Comparison of ENCODE assay signal across 19 cellular contexts in the genomic region with DNA sequence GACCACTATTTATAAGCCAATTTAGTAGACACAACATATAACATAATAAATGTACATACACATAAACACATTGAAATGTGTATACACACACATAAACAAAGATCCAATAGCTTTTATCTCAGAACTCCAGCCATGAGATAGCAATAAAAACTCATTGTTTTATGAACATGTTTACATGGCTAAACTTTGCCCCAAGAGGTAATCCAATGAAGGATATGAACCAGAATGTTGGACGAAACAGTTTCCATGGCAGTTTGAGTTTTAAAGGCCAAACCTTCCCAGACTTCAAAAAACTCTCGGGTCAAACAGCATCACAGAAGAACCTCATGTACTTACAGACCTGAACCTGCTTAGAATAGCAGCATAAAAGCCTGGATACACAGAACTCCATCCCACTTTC.
A peak's percentile ranks its signal among the peaks of the same experiment; 100 is the strongest.
DNase-seq lines count a peak whose midpoint lies in the region; ATAC-seq, FAIRE-seq and TF ChIP-seq lines count a peak whose summit lies in the region.
"Had no signal": no experiment of that assay in that cellular context is flagged by ENCODE, and none has a peak within 500 bp of the region (broad histone marks: within the 10 kb centered on the region; RNA-seq: fewer than 3 reads in every experiment).

No MANE protein-coding gene starts in this region.

- intact Hi-C loops in left colon (cut with DNase I, micrococcal nuclease), result no loop called here
- intact Hi-C loops in sigmoid colon (cut with DNase I), result no loop called here
- intact Hi-C loops in esophagus muscularis mucosa (cut with DNase I), result loop anchor here (10.0 kb wide), 1 partner anchor 249 kb away; no protein-coding TSS in a partner anchor

- WGBS in A549 (ENCODE audit: missing lambda C conversion rate), result 65% methylated on average over 2 of the region's 2 CpGs
- 10 to 53% methylated on average over 2 of the region's 2 CpGs for WGBS in sigmoid colon, 2 donors
- WGBS in esophagus muscularis mucosa, result 94% methylated on average over 2 of the region's 2 CpGs

- TF ChIP-seq CTCF in A549 (IDR thresholded peaks at IDR 0.05), result no peak
- no peak for TF ChIP-seq CTCF in sigmoid colon (IDR thresholded peaks at IDR 0.05)
- no peak for TF ChIP-seq CTCF in esophagus muscularis mucosa (IDR thresholded peaks at IDR 0.05)

- H3K27ac Mint-ChIP-seq in CD8-positive, alpha-beta memory T cell, result no peak overlapping the region
- H3K27ac Mint-ChIP-seq: B cell; CD8-positive, alpha-beta T cell; IgD-negative memory B cell had no signal

- no peak for TF ChIP-seq RAD21 in A549 (conservative IDR thresholded peaks at IDR 0.05 in 1 of 2, IDR thresholded peaks at IDR 0.05 in 1 of 2)

- no peak overlapping the region for H3K4me2 ChIP-seq in A549
- H3K4me2 ChIP-seq: BLaER1 treated with 17β-estradiol and CSF1 and Interleukin-3, amounts not matched to agents 10 nM and 100 nM had no signal

- POLR2A ChIA-PET in A549 (lab: Yijun Ruan, JAX), result no interaction called here
- POLR2A ChIA-PET in CD8-positive, alpha-beta memory T cell (lab: Charles Lee), result no interaction called here

- H3K36me3 ChIP-seq in sigmoid colon (no peaks in the 10 kb centered on the region), esophagus muscularis mucosa (no peaks in the 10 kb centered on the region)
- H3K36me3 ChIP-seq in CD8-positive, alpha-beta memory T cell (ENCODE audit: insufficient read depth, low read length), result no peaks in the 10 kb centered on the region
- H3K36me3 ChIP-seq: BLaER1 treated with 17β-estradiol and CSF1 and Interleukin-3, amounts not matched to agents 10 nM and 100 nM had no signal

- H3K27ac ChIP-seq in A549 (no peak overlapping the region), sigmoid colon (peak overlapping the region in 3 of 4 donors; percentile 31 to 67 (median 54)), esophagus muscularis mucosa (replicated peaks in 1 of 4) (no peak overlapping the region)
- H3K27ac ChIP-seq in CD8-positive, alpha-beta memory T cell (ENCODE audit: low read depth, low read length), result no peak overlapping the region
- H3K27ac ChIP-seq: BLaER1 treated with 17β-estradiol and CSF1 and Interleukin-3, amounts not matched to agents 10 nM and 100 nM had no signal

- no peaks in the 10 kb centered on the region for H3K27me3 Mint-ChIP-seq in CD8-positive, alpha-beta memory T cell
- H3K27me3 Mint-ChIP-seq: B cell, IgD-negative memory B cell had no signal

- ATAC-seq in A549, result no peak
- ATAC-seq in left colon, result peak; percentile 79
- ATAC-seq: CD8-positive, alpha-beta T cell; GM12878 had no signal

- no peak overlapping the region for H3K4me3 Mint-ChIP-seq in CD8-positive, alpha-beta memory T cell
- H3K4me3 Mint-ChIP-seq: B cell; CD8-positive, alpha-beta T cell; IgD-negative memory B cell had no signal

- H3K27me3 ChIP-seq in sigmoid colon (no peaks in the 10 kb centered on the region), esophagus muscularis mucosa (no peaks in the 10 kb centered on the region)
- H3K27me3 ChIP-seq in CD8-positive, alpha-beta memory T cell (ENCODE audit: insufficient read depth, low read length, poor library complexity, severe bottlenecking), result no peaks in the 10 kb centered on the region
- H3K27me3 ChIP-seq: BLaER1 treated with 17β-estradiol and CSF1 and Interleukin-3, amounts not matched to agents 10 nM and 100 nM had no signal

- DNase-seq in A549 (ENCODE audit: low read depth in 1 of 2, low spot score in 1 of 2) (no peak), left colon (no peak), sigmoid colon (no peak), esophagus muscularis mucosa (ENCODE audit: extremely low spot score) (no peak), HT-29 (ENCODE audit: low spot score) (no peak)
- no peak for DNase-seq in CD8-positive, alpha-beta memory T cell
- DNase-seq: 8988T; CD8-positive, alpha-beta T cell; COR-L47; DMS 273 treated with DMSO at 0.1 percent for 48 hours; DMS53; DND-41; EL; HCEC 1CT had no signal

- H3K9me3 ChIP-seq in A549, result peaks cover 22% of the 10 kb centered on the region; the same call in 2 of the 3 replicates
- peaks cover 0 to 4% (median 3%) of the 10 kb centered on the region in 4 donors for H3K9me3 ChIP-seq in sigmoid colon
- peaks cover 0 to 5% (median 2%) of the 10 kb centered on the region in 4 donors for H3K9me3 ChIP-seq in esophagus muscularis mucosa
- H3K9me3 ChIP-seq in CD8-positive, alpha-beta memory T cell (ENCODE audit: low read length), result no peaks in the 10 kb centered on the region

- no peak overlapping the region for H3K4me3 ChIP-seq in A549
- no peak overlapping the region for H3K4me3 ChIP-seq in sigmoid colon
- H3K4me3 ChIP-seq in esophagus muscularis mucosa, result no peak overlapping the region
- H3K4me3 ChIP-seq in CD8-positive, alpha-beta memory T cell (ENCODE audit: low read length), result no peak overlapping the region
- H3K4me3 ChIP-seq: BLaER1 treated with 17β-estradiol and CSF1 and Interleukin-3, amounts not matched to agents 10 nM and 100 nM; GM12878 had no signal

- peak; percentile 13 for FAIRE-seq in A549 (lab: Jason Lieb, UNC)
- FAIRE-seq in colon (lab: Jason Lieb, UNC), result peak; percentile 87
- FAIRE-seq: GM12878 had no signal

- TF ChIP-seq POLR2A in A549 (IDR thresholded peaks at IDR 0.05; ENCODE audit: low read length) (no peak), sigmoid colon (IDR thresholded peaks at IDR 0.05) (no peak), esophagus muscularis mucosa (IDR thresholded peaks at IDR 0.05; ENCODE audit: low read depth) (no peak)

- H3K9me3 Mint-ChIP-seq in CD8-positive, alpha-beta memory T cell, result peaks cover 0 to 12% (median 4%) of the 10 kb centered on the region in 5 donors

- peaks cover 3 to 14% (median 7%) of the 10 kb centered on the region in 3 donors for H3K4me1 Mint-ChIP-seq in CD8-positive, alpha-beta memory T cell
- H3K4me1 Mint-ChIP-seq: B cell, IgD-negative memory B cell had no signal

- TF ChIP-seq EP300 in A549 (IDR thresholded peaks at IDR 0.05) (no peak), sigmoid colon (IDR thresholded peaks at IDR 0.05) (no peak), esophagus muscularis mucosa (IDR thresholded peaks at IDR 0.05) (no peak)

- CTCF ChIA-PET in A549 (lab: Yijun Ruan, JAX), result interaction anchor here (1.2 kb wide), 1 partner anchor 22 kb away, joined by 3 read pairs; no protein-coding TSS in a partner anchor
- CTCF ChIA-PET in CD8-positive, alpha-beta memory T cell (lab: Charles Lee), result interaction anchor here (0.9 kb wide), 1 partner anchor 201 kb away, joined by 3 read pairs; no protein-coding TSS in a partner anchor

- peaks cover 14% of the 10 kb centered on the region for H3K4me1 ChIP-seq in A549
- H3K4me1 ChIP-seq in sigmoid colon, result peaks cover 0 to 42% (median 35%) of the 10 kb centered on the region in 4 donors
- H3K4me1 ChIP-seq in esophagus muscularis mucosa, result peaks cover 6 to 38% (median 15%) of the 10 kb centered on the region in 4 donors
- peaks cover 5% of the 10 kb centered on the region for H3K4me1 ChIP-seq in CD8-positive, alpha-beta memory T cell (ENCODE audit: insufficient read depth, low read length)

- H3K36me3 Mint-ChIP-seq in CD8-positive, alpha-beta memory T cell, result peaks cover 2 to 5% (median 3%) of the 10 kb centered on the region in 3 donors
- H3K36me3 Mint-ChIP-seq: IgD-negative memory B cell had no signal

TF ChIP-seq in A549, 52 proteins besides CTCF, POLR2A, EP300 and RAD21:
- TF ChIP-seq PBX3 (IDR thresholded peaks at IDR 0.05), result no peak
- no peak for TF ChIP-seq HOXB13 (CRISPR knock-in tag; IDR thresholded peaks at IDR 0.05; ENCODE audit: low read depth)
- TF ChIP-seq, protein P1, sequence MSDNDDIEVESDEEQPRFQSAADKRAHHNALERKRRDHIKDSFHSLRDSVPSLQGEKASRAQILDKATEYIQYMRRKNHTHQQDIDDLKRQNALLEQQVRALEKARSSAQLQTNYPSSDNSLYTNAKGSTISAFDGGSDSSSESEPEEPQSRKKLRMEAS (IDR thresholded peaks at IDR 0.05), result no peak
- no peak for TF ChIP-seq MYC (IDR thresholded peaks at IDR 0.05; ENCODE audit: borderline replicate concordance, low read length)
- no peak for TF ChIP-seq MAFK (IDR thresholded peaks at IDR 0.05; ENCODE audit: partially characterized antibody)
- no peak for TF ChIP-seq ZNF302 (CRISPR knock-in tag; IDR thresholded peaks at IDR 0.05)
- TF ChIP-seq CBX2 (IDR thresholded peaks at IDR 0.05; ENCODE audit: borderline replicate concordance, low read depth), result no peak
- TF ChIP-seq RCOR1 (IDR thresholded peaks at IDR 0.05; ENCODE audit: low read depth, low read length), result no peak
- TF ChIP-seq HOXB5 (CRISPR knock-in tag; IDR thresholded peaks at IDR 0.05), result no peak
- TF ChIP-seq ZFP36 (IDR thresholded peaks at IDR 0.05; ENCODE audit: borderline replicate concordance, partially characterized antibody), result no peak
- no peak for TF ChIP-seq HEYL (CRISPR knock-in tag; IDR thresholded peaks at IDR 0.05)
- no peak for TF ChIP-seq RNF2 (IDR thresholded peaks at IDR 0.05; ENCODE audit: borderline replicate concordance, low read depth)
- no peak for TF ChIP-seq RFX5 (IDR thresholded peaks at IDR 0.05)
- TF ChIP-seq, protein P2, sequence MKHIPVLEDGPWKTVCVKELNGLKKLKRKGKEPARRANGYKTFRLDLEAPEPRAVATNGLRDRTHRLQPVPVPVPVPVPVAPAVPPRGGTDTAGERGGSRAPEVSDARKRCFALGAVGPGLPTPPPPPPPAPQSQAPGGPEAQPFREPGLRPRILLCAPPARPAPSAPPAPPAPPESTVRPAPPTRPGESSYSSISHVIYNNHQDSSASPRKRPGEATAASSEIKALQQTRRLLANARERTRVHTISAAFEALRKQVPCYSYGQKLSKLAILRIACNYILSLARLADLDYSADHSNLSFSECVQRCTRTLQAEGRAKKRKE (CRISPR knock-in tag; IDR thresholded peaks at IDR 0.05; ENCODE audit: low read depth), result no peak
- TF ChIP-seq HES2 (IDR thresholded peaks at IDR 0.05), result no peak
- TF ChIP-seq NFE2L2 (conservative IDR thresholded peaks at IDR 0.05; ENCODE audit: low read length), result no peak

Comparison
In these comparisons a context has a peak if more than half of its experiments do, and no peak if none do; other contexts are left out.
1. H3K27ac ChIP-seq: peak in sigmoid colon (3 of 4); none in A549 (0 of 2), esophagus muscularis mucosa (0 of 4) and CD8-positive, alpha-beta memory T cell (single experiment).